26 cellular contexts compared by ENCODE assay signal in the genomic region with DNA sequence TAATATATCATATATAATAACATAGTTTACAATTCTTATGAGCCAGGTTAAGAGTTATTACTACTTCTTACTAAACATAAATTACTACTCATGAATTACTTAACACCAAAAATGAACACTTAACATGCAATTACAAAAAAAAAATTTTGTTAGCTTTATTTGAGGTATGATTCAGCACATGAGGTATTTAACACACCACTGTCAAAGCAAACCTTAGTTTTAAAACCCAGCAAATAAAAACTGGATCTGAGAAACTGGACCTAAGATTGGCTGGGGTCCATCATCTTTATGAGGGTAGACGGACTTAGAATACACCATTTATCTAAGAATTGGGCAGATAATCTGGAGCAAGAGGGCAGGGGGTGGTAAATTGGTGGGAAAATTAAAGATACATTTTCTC.
"Had no signal": no experiment of that assay in that cellular context is flagged by ENCODE, and none has a peak within 500 bp of the region (broad histone marks: within the 10 kb centered on the region; RNA-seq: fewer than 3 reads in every experiment).

No MANE protein-coding gene starts in this region.

- H3K27me3 ChIP-seq: dorsolateral prefrontal cortex, foreskin keratinocyte, heart left ventricle, left lung, neutrophil, sigmoid colon, tibial nerve had no signal

- H3K4me3 ChIP-seq: coronary artery, dorsolateral prefrontal cortex, heart left ventricle, left lung, lower lobe of right lung, sigmoid colon, tibial nerve had no signal

- H3K36me3 ChIP-seq: heart left ventricle, left lung, lower lobe of right lung, neutrophil, sigmoid colon, tibial nerve had no signal

- H3K9me3 Mint-ChIP-seq: activated naive CD8-positive, alpha-beta T cell treated with anti-CD3 and anti-CD28 coated beads, Interleukin-2, amount 50 U/mL, for 24 hours; effector memory CD8-positive, alpha-beta T cell; immature natural killer cell; T-helper 2 cell treated with Interferon-gamma antibody and Interleukin-4, amounts not matched to agents 5 μg/mL and 100 μg/mL, for 36 hours had no signal

- H3K27ac Mint-ChIP-seq: activated naive CD8-positive, alpha-beta T cell treated with anti-CD3 and anti-CD28 coated beads, Interleukin-2, amount 50 U/mL, for 24 hours; effector memory CD8-positive, alpha-beta T cell; immature natural killer cell; nephron progenitor cell; T-helper 2 cell treated with Interferon-gamma antibody and Interleukin-4, amounts not matched to agents 5 μg/mL and 100 μg/mL, for 36 hours had no signal

- H3K27ac ChIP-seq: coronary artery, dorsolateral prefrontal cortex, foreskin keratinocyte, heart left ventricle, left lung, lower lobe of right lung, neutrophil, sigmoid colon, tibial nerve had no signal

- H3K4me1 Mint-ChIP-seq: activated naive CD8-positive, alpha-beta T cell treated with anti-CD3 and anti-CD28 coated beads, Interleukin-2, amount 50 U/mL, for 24 hours; immature natural killer cell; nephron progenitor cell had no signal

- H3K27me3 Mint-ChIP-seq: activated naive CD8-positive, alpha-beta T cell treated with anti-CD3 and anti-CD28 coated beads, Interleukin-2, amount 50 U/mL, for 24 hours had no signal

- FAIRE-seq: endothelial cell of umbilical vein had no signal

- H3K4me1 ChIP-seq: left lung, lower lobe of right lung, sigmoid colon, tibial nerve had no signal

- DNase-seq: activated CD4-positive, alpha-beta T cell treated with anti-CD3 and anti-CD28 coated beads for 4 hours; activated CD4-positive, alpha-beta T cell treated with anti-CD3 and anti-CD28 coated beads, Interleukin-2, amount 50 U/mL, for 4 hours; activated CD4-positive, CD25-positive, alpha-beta regulatory T cell; activated CD8-positive, alpha-beta memory T cell treated with anti-CD3 and anti-CD28 coated beads for 24 hours; activated gamma-delta T cell; activated naive CD4-positive, alpha-beta T cell treated with anti-CD3 and anti-CD28 coated beads, Interleukin-2, amount 50 U/mL, for 16 hours; activated naive CD8-positive, alpha-beta T cell treated with anti-CD3 and anti-CD28 coated beads, Interleukin-2, amount 50 U/mL, for 24 hours; amygdala; dorsolateral prefrontal cortex; effector memory CD8-positive, alpha-beta T cell; foreskin keratinocyte; heart left ventricle; hypothalamus; immature natural killer cell; left lung; lower lobe of right lung; nephron progenitor cell; sigmoid colon; stimulated activated naive CD4-positive, alpha-beta T cell treated with Interleukin-2 at 50 U/mL for 16 hours; T-helper 1 cell had no signal

- ATAC-seq: activated naive CD8-positive, alpha-beta T cell treated with anti-CD3 and anti-CD28 coated beads, Interleukin-2, amount 50 U/mL, for 24 hours; effector memory CD8-positive, alpha-beta T cell; esophagus mucosa; foreskin keratinocyte; heart left ventricle; left lung; lower lobe of right lung had no signal

- H3K4me3 Mint-ChIP-seq: activated naive CD8-positive, alpha-beta T cell treated with anti-CD3 and anti-CD28 coated beads, Interleukin-2, amount 50 U/mL, for 24 hours; effector memory CD8-positive, alpha-beta T cell; immature natural killer cell; nephron progenitor cell; T-helper 2 cell treated with Interferon-gamma antibody and Interleukin-4, amounts not matched to agents 5 μg/mL and 100 μg/mL, for 36 hours had no signal

- H3K9me3 ChIP-seq: heart left ventricle, left lung, lower lobe of right lung, neutrophil, sigmoid colon, tibial nerve had no signal

- H3K36me3 Mint-ChIP-seq: immature natural killer cell had no signal
